Comparison of ENCODE assay signal across 1 cellular context in the genomic region with DNA sequence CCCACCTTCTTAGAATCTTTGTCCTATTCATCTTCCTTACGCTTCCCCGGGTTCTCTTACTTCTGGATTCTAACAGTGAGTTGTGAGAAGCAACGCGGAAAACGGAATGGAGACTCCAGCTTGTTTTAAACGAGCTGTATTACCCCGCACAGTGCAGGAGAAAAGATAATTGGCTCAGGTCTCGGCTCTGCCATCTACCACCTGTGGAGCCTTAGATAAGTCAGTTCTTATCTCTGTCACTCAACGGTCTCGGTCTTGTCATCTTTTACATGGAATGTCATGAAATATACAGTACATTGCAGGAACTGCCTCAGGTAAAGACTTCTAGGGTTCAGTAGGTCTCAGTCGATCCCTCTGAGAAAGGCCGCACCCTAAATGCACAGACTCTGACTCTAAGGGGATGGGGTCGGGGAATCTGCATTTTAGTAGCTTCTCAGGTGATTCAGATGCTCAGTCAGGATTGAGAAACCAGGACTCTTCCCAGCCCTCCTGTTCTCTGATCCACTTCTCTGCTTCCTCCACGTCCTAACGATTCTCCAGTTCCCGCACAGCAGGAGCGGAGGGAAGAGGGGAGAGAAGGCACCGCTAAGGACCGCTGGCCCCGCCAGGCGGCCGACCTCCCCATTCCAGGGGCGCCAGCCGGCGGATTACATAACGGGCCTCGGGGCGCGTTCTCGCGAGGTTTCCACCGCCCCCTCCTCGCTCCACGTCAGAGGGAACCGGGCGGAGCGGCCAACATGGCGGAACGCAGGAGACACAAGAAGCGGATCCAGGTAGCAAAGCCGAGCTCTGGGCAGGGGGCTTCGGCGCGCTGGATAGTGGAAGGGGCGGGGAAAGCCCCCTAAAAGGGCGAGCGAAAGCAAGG.
TF ChIP-seq lines count a peak whose summit lies in the region.

A gene with protein sequence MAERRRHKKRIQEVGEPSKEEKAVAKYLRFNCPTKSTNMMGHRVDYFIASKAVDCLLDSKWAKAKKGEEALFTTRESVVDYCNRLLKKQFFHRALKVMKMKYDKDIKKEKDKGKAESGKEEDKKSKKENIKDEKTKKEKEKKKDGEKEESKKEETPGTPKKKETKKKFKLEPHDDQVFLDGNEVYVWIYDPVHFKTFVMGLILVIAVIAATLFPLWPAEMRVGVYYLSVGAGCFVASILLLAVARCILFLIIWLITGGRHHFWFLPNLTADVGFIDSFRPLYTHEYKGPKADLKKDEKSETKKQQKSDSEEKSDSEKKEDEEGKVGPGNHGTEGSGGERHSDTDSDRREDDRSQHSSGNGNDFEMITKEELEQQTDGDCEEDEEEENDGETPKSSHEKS (plus strand): TSS at position 722 of the 865 bp plus-strand sequence. CDS start 16 bp downstream, at position 738.

TF ChIP-seq in K562, 482 proteins besides CTCF, POLR2A, EP300 and RAD21 (continued from another document and continues in another):
- TF ChIP-seq, protein P1, sequence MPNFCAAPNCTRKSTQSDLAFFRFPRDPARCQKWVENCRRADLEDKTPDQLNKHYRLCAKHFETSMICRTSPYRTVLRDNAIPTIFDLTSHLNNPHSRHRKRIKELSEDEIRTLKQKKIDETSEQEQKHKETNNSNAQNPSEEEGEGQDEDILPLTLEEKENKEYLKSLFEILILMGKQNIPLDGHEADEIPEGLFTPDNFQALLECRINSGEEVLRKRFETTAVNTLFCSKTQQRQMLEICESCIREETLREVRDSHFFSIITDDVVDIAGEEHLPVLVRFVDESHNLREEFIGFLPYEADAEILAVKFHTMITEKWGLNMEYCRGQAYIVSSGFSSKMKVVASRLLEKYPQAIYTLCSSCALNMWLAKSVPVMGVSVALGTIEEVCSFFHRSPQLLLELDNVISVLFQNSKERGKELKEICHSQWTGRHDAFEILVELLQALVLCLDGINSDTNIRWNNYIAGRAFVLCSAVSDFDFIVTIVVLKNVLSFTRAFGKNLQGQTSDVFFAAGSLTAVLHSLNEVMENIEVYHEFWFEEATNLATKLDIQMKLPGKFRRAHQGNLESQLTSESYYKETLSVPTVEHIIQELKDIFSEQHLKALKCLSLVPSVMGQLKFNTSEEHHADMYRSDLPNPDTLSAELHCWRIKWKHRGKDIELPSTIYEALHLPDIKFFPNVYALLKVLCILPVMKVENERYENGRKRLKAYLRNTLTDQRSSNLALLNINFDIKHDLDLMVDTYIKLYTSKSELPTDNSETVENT (CRISPR knock-in tag; IDR thresholded peaks at IDR 0.05) = peak; percentile 64; the same call in 1 of the 2 replicates
- TF ChIP-seq, protein P2, sequence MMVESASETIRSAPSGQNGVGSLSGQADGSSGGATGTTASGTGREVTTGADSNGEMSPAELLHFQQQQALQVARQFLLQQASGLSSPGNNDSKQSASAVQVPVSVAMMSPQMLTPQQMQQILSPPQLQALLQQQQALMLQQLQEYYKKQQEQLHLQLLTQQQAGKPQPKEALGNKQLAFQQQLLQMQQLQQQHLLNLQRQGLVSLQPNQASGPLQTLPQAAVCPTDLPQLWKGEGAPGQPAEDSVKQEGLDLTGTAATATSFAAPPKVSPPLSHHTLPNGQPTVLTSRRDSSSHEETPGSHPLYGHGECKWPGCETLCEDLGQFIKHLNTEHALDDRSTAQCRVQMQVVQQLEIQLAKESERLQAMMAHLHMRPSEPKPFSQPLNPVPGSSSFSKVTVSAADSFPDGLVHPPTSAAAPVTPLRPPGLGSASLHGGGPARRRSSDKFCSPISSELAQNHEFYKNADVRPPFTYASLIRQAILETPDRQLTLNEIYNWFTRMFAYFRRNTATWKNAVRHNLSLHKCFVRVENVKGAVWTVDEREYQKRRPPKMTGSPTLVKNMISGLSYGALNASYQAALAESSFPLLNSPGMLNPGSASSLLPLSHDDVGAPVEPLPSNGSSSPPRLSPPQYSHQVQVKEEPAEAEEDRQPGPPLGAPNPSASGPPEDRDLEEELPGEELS (CRISPR knock-in tag; IDR thresholded peaks at IDR 0.05; ENCODE audit: borderline replicate concordance) = no peak
- TF ChIP-seq SMAD2 (IDR thresholded peaks at IDR 0.05; ENCODE audit: low read depth, low read length) = no peak
- TF ChIP-seq, protein P3, sequence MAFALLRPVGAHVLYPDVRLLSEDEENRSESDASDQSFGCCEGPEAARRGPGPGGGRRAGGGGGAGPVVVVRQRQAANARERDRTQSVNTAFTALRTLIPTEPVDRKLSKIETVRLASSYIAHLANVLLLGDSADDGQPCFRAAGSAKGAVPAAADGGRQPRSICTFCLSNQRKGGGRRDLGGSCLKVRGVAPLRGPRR (CRISPR knock-in tag; IDR thresholded peaks at IDR 0.05) = no peak
- TF ChIP-seq XRCC5 (IDR thresholded peaks at IDR 0.05; ENCODE audit: low read depth, low read length) = peak; percentile 80; the same call in 1 of the 2 replicates
- TF ChIP-seq ZKSCAN3 (CRISPR knock-in tag; IDR thresholded peaks at IDR 0.05) = no peak
- TF ChIP-seq, protein P4, sequence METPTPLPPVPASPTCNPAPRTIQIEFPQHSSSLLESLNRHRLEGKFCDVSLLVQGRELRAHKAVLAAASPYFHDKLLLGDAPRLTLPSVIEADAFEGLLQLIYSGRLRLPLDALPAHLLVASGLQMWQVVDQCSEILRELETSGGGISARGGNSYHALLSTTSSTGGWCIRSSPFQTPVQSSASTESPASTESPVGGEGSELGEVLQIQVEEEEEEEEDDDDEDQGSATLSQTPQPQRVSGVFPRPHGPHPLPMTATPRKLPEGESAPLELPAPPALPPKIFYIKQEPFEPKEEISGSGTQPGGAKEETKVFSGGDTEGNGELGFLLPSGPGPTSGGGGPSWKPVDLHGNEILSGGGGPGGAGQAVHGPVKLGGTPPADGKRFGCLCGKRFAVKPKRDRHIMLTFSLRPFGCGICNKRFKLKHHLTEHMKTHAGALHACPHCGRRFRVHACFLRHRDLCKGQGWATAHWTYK (CRISPR knock-in tag; IDR thresholded peaks at IDR 0.05) = no peak
- TF ChIP-seq FOXJ2 (tag; IDR thresholded peaks at IDR 0.05) = no peak
- TF ChIP-seq PTRF (tag; IDR thresholded peaks at IDR 0.05) = no peak
- TF ChIP-seq LCOR (CRISPR knock-in tag; IDR thresholded peaks at IDR 0.05) = no peak; the same call in 1 of the 2 replicates
- TF ChIP-seq POLR2G (IDR thresholded peaks at IDR 0.05; ENCODE audit: low read depth, low read length) = peak; percentile 96
- TF ChIP-seq IRF2 (CRISPR knock-in tag; IDR thresholded peaks at IDR 0.05) = no peak
- TF ChIP-seq FOXP1 (CRISPR knock-in tag; IDR thresholded peaks at IDR 0.05) = no peak; the same call in 1 of the 2 replicates
- no peak for TF ChIP-seq CBFB (CRISPR knock-in tag; IDR thresholded peaks at IDR 0.05)
- no peak for TF ChIP-seq BCL6 (CRISPR knock-in tag; IDR thresholded peaks at IDR 0.05)
- no peak for TF ChIP-seq BHLHE40 (IDR thresholded peaks at IDR 0.05; ENCODE audit: low read length)
- peak; percentile 54 for TF ChIP-seq PML (IDR thresholded peaks at IDR 0.05; ENCODE audit: low read length)
- TF ChIP-seq, protein P5, sequence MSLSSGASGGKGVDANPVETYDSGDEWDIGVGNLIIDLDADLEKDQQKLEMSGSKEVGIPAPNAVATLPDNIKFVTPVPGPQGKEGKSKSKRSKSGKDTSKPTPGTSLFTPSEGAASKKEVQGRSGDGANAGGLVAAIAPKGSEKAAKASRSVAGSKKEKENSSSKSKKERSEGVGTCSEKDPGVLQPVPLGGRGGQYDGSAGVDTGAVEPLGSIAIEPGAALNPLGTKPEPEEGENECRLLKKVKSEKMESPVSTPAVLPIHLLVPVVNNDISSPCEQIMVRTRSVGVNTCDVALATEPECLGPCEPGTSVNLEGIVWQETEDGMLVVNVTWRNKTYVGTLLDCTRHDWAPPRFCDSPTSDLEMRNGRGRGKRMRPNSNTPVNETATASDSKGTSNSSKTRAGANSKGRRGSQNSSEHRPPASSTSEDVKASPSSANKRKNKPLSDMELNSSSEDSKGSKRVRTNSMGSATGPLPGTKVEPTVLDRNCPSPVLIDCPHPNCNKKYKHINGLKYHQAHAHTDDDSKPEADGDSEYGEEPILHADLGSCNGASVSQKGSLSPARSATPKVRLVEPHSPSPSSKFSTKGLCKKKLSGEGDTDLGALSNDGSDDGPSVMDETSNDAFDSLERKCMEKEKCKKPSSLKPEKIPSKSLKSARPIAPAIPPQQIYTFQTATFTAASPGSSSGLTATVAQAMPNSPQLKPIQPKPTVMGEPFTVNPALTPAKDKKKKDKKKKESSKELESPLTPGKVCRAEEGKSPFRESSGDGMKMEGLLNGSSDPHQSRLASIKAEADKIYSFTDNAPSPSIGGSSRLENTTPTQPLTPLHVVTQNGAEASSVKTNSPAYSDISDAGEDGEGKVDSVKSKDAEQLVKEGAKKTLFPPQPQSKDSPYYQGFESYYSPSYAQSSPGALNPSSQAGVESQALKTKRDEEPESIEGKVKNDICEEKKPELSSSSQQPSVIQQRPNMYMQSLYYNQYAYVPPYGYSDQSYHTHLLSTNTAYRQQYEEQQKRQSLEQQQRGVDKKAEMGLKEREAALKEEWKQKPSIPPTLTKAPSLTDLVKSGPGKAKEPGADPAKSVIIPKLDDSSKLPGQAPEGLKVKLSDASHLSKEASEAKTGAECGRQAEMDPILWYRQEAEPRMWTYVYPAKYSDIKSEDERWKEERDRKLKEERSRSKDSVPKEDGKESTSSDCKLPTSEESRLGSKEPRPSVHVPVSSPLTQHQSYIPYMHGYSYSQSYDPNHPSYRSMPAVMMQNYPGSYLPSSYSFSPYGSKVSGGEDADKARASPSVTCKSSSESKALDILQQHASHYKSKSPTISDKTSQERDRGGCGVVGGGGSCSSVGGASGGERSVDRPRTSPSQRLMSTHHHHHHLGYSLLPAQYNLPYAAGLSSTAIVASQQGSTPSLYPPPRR (CRISPR knock-in tag; IDR thresholded peaks at IDR 0.05; ENCODE audit: borderline replicate concordance) = no peak
- TF ChIP-seq KLF6 (CRISPR knock-in tag; IDR thresholded peaks at IDR 0.05; ENCODE audit: borderline replicate concordance) = peak; percentile 13; the same call in 1 of the 2 replicates
- TF ChIP-seq MCM2 (IDR thresholded peaks at IDR 0.05; ENCODE audit: low read depth) = no peak
- no peak for TF ChIP-seq ZNF217 (CRISPR knock-in tag; IDR thresholded peaks at IDR 0.05)
- no peak for TF ChIP-seq ZNF785 (CRISPR knock-in tag; IDR thresholded peaks at IDR 0.05)
- TF ChIP-seq GABPB2 (CRISPR knock-in tag; conservative IDR thresholded peaks at IDR 0.05) = no peak
- no peak for TF ChIP-seq NFE2L1 (tag; IDR thresholded peaks at IDR 0.05; ENCODE audit: borderline replicate concordance, low read depth)
- TF ChIP-seq SIN3B (IDR thresholded peaks at IDR 0.05; ENCODE audit: low read depth) = peak; percentile 65
- TF ChIP-seq CCNT2 (IDR thresholded peaks at IDR 0.05; ENCODE audit: borderline replicate concordance, extremely low read depth, insufficient read length, low read depth, low read length) = peak; percentile 19
- TF ChIP-seq ZNF445 (CRISPR knock-in tag; IDR thresholded peaks at IDR 0.05; ENCODE audit: low read depth) = no peak
- no peak for TF ChIP-seq KDM2B (CRISPR knock-in tag; IDR thresholded peaks at IDR 0.05)
- peak; percentile 36 for TF ChIP-seq DACH1 (IDR thresholded peaks at IDR 0.05; ENCODE audit: partially characterized antibody)
- TF ChIP-seq SIX5 (IDR thresholded peaks at IDR 0.05; ENCODE audit: borderline replicate concordance in 1 of 2, insufficient read depth in 1 of 2, low read depth in 1 of 2, low read length in 2 of 2) = no peak
- TF ChIP-seq HDAC3 (IDR thresholded peaks at IDR 0.05; ENCODE audit: borderline replicate concordance, partially characterized antibody) = peak; percentile 47
- TF ChIP-seq, protein P6, sequence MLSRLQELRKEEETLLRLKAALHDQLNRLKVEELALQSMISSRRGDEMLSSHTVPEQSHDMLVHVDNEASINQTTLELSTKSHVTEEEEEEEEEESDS (CRISPR knock-in tag; IDR thresholded peaks at IDR 0.05) = no peak
- TF ChIP-seq, protein P7, sequence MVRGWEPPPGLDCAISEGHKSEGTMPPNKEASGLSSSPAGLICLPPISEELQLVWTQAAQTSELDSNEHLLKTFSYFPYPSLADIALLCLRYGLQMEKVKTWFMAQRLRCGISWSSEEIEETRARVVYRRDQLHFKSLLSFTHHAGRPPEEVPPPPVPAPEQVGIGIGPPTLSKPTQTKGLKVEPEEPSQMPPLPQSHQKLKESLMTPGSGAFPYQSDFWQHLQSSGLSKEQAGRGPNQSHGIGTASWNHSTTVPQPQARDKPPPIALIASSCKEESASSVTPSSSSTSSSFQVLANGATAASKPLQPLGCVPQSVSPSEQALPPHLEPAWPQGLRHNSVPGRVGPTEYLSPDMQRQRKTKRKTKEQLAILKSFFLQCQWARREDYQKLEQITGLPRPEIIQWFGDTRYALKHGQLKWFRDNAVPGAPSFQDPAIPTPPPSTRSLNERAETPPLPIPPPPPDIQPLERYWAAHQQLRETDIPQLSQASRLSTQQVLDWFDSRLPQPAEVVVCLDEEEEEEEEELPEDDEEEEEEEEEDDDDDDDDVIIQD (CRISPR knock-in tag; IDR thresholded peaks at IDR 0.05) = no peak
- no peak for TF ChIP-seq ZNF165 (CRISPR knock-in tag; IDR thresholded peaks at IDR 0.05; ENCODE audit: borderline replicate concordance)
- TF ChIP-seq, protein P8, sequence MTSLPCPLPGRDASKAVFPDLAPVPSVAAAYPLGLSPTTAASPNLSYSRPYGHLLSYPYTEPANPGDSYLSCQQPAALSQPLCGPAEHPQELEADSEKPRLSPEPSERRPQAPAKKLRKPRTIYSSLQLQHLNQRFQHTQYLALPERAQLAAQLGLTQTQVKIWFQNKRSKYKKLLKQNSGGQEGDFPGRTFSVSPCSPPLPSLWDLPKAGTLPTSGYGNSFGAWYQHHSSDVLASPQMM (CRISPR knock-in tag; IDR thresholded peaks at IDR 0.05) = no peak
- TF ChIP-seq SMAD1 (IDR thresholded peaks at IDR 0.05; ENCODE audit: low read depth, low read length, partially characterized antibody) = peak; percentile 99
- TF ChIP-seq BMI1 (IDR thresholded peaks at IDR 0.05; ENCODE audit: low read length) = no peak
- no peak for TF ChIP-seq SAFB2 (IDR thresholded peaks at IDR 0.05; ENCODE audit: borderline replicate concordance, low read depth, low read length, severe bottlenecking)
- TF ChIP-seq, protein P9, sequence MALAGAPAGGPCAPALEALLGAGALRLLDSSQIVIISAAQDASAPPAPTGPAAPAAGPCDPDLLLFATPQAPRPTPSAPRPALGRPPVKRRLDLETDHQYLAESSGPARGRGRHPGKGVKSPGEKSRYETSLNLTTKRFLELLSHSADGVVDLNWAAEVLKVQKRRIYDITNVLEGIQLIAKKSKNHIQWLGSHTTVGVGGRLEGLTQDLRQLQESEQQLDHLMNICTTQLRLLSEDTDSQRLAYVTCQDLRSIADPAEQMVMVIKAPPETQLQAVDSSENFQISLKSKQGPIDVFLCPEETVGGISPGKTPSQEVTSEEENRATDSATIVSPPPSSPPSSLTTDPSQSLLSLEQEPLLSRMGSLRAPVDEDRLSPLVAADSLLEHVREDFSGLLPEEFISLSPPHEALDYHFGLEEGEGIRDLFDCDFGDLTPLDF (CRISPR knock-in tag; IDR thresholded peaks at IDR 0.05) = no peak
